ENCODE assay signal across 10 cellular contexts in the genomic region with DNA sequence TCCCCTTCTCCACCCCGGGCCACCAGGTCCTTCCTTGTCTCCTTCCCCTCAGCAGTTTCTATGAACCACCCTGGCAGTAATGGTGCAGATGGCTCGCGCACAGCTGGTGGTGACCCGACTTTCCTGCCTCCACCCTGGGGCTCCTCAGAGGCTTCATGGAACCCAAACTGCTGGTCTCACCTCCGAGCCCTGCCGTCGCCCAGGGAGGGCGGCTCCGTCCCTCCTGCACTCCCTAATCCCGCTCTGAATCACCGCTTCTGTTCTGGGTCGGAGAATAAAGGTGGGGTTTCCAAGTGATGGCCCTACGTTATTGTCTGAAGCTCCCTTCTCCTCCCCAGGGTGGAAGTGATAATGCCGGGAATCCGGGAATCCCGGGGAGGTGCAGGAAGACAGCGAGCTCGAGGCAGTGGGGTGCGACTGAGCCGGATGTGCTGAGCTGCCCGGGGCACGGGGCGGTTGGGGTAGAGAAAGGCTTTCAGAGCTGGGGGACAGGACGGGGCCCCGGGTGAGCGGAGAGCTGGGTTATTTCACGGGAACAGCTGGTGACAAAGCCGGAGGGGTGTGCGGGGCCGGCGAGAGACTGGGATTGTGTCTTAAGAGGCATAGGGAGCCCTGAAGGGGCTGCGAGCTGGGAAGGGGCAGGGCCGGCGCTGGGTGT. TPM values are rescaled to one million over a fixed set of nuclear protein-coding genes. Genes with fewer than 3 reads are reported as not detected.
DNase-seq lines count a peak whose midpoint lies in the region; ATAC-seq and TF ChIP-seq lines count a peak whose summit lies in the region.
"Had no signal": no experiment of that assay in that cellular context is flagged by ENCODE, and none has a peak within 500 bp of the region (broad histone marks: within the 10 kb centered on the region; RNA-seq: fewer than 3 reads in every experiment).

No MANE protein-coding gene starts in this region.

- DNase-seq in Right ventricle myocardium superior (no peak), right atrium auricular region (ENCODE audit: low spot score) (no peak), mucosa of descending colon (peak; percentile 56 to 72 (median 59)), aorta (no peak), globus pallidus (ENCODE audit: low spot score) (no peak)
- DNase-seq in activated CD4-positive, alpha-beta T cell treated with anti-CD3 and anti-CD28 coated beads, Interleukin-2, amount 50 U/mL, for 4 hours, result no peak
- DNase-seq: T-helper 9 cell had no signal

- peak; percentile 25 for ATAC-seq in Right ventricle myocardium superior (ENCODE audit: poor library complexity)
- ATAC-seq in mucosa of descending colon, result peak; percentile 49
- peak; percentile 46 for ATAC-seq in aorta (ENCODE audit: low FRiP score)
- no peak for ATAC-seq in GM21529 (IDR thresholded peaks at IDR 0.05; ENCODE audit: unreplicated experiment)

- H3K4me1 ChIP-seq in right atrium auricular region, result peaks cover 0 to 13% of the 10 kb centered on the region in 2 donors
- H3K4me1 ChIP-seq in duodenal mucosa (ENCODE audit: control insufficient read depth in 1 of 2, insufficient read depth in 2 of 2, low read length in 2 of 2), result peaks cover 0 to 8% of the 10 kb centered on the region in 2 donors
- peaks cover 4% of the 10 kb centered on the region for H3K4me1 ChIP-seq in mucosa of descending colon (ENCODE audit: low read depth)
- no peaks in the 10 kb centered on the region for H3K4me1 ChIP-seq in aorta (ENCODE audit: control insufficient read depth in 1 of 2, insufficient read depth in 2 of 2, low read length in 2 of 2)

- WGBS in aorta, 2 donors, result 8% methylated on average over 34 of the region's 34 CpGs

- H3K36me3 ChIP-seq in right atrium auricular region (no peaks in the 10 kb centered on the region), duodenal mucosa (ENCODE audit: control insufficient read depth in 1 of 2, insufficient read depth in 2 of 2, low read length in 2 of 2) (peaks cover 0 to 9% of the 10 kb centered on the region in 2 donors), mucosa of descending colon (ENCODE audit: low read depth) (no peaks in the 10 kb centered on the region), aorta (ENCODE audit: control insufficient read depth in 1 of 2, insufficient read depth in 2 of 2, low read length in 1 of 2) (no peaks in the 10 kb centered on the region)

- TF ChIP-seq CTCF in right atrium auricular region (IDR thresholded peaks at IDR 0.05) (no peak), mucosa of descending colon (IDR thresholded peaks at IDR 0.05) (no peak)

- intact Hi-C loops in Right ventricle myocardium superior (cut with DNase I), result no loop called here
- intact Hi-C loops in mucosa of descending colon (cut with DNase I, micrococcal nuclease), result no loop called here
- intact Hi-C loops in aorta (cut with DNase I), result no loop called here

- H3K27me3 ChIP-seq in right atrium auricular region, result no peaks in the 10 kb centered on the region
- no peaks in the 10 kb centered on the region for H3K27me3 ChIP-seq in duodenal mucosa (ENCODE audit: control insufficient read depth in 1 of 2, insufficient read depth in 2 of 2, low read length in 2 of 2)
- H3K27me3 ChIP-seq in aorta (ENCODE audit: control insufficient read depth in 1 of 2, insufficient read depth in 2 of 2, low read length in 1 of 2), result no peaks in the 10 kb centered on the region

- peak overlapping the region; percentile 88 to 99 for H3K9ac ChIP-seq in duodenal mucosa (ENCODE audit: low read depth in 1 of 2, low read length in 2 of 2)

- H3K4me3 ChIP-seq in right atrium auricular region (peak overlapping the region in 1 of 2 donors; percentile 18), duodenal mucosa (ENCODE audit: low read depth in 1 of 2, low read length in 2 of 2) (peak overlapping the region; percentile 71 to 96), mucosa of descending colon (peak overlapping the region; percentile 42), aorta (ENCODE audit: low read length in 2 of 2) (no peak overlapping the region)

- H3K9me3 ChIP-seq in right atrium auricular region, result no peaks in the 10 kb centered on the region
- H3K9me3 ChIP-seq in duodenal mucosa (ENCODE audit: control insufficient read depth in 1 of 2, low read length in 2 of 2), result no peaks in the 10 kb centered on the region
- H3K9me3 ChIP-seq in mucosa of descending colon, result no peaks in the 10 kb centered on the region
- no peaks in the 10 kb centered on the region for H3K9me3 ChIP-seq in aorta (ENCODE audit: control insufficient read depth, low read length)

- H3K27ac ChIP-seq in right atrium auricular region (peak overlapping the region in 1 of 2 donors; percentile 9), duodenal mucosa (ENCODE audit: low read depth, low read length) (peak overlapping the region; percentile 88), aorta (ENCODE audit: low read depth in 1 of 2, low read length in 2 of 2) (no peak overlapping the region)

RNA-seq across cellular contexts. Expression of a gene that starts 0.7 kb away (rescaled TPM):
- total RNA-seq in Right ventricle myocardium superior (not detected), right atrium auricular region (not detected), mucosa of descending colon (100 to 1,000 TPM in 2 of 3 donors, 10 to 100 TPM in 1; 44.7 to 137 (median 116) TPM), aorta (not detected)
- polyA plus RNA-seq in aorta, result 1 to 10 TPM in 1 of 2 donors, not detected in 1; 2.8 TPM
- total RNA-seq: Daoy had no signal

RNA-seq across cellular contexts. Expression of a gene that starts 23.0 kb away (rescaled TPM):
- total RNA-seq in Right ventricle myocardium superior (4.8 TPM), right atrium auricular region (1 to 10 TPM in 1 of 2 donors, under 1 TPM in 1; 0.70 to 2.4 TPM), mucosa of descending colon (1 to 10 TPM in 1 of 3 donors, under 1 TPM in 2; 0.31 to 2.4 (median 0.61) TPM), aorta (1 to 10 TPM in 1 of 2 donors, under 1 TPM in 1; 0.58 to 3.7 TPM)
- 1 to 10 TPM in 1 of 2 donors, under 1 TPM in 1; 1.00 to 3.3 TPM for polyA plus RNA-seq in aorta

RNA-seq across cellular contexts. Expression of a gene that starts 23.7 kb away (rescaled TPM):
- total RNA-seq in Right ventricle myocardium superior (not detected), right atrium auricular region (under 1 TPM in 1 of 2 donors, not detected in 1; 0.16 TPM), mucosa of descending colon (1 to 10 TPM in 1 of 3 donors, under 1 TPM in 2; 0.22 to 1.2 (median 0.46) TPM), aorta (under 1 TPM; 0.52 to 0.96 TPM)
- 1 to 10 TPM in 1 of 2 donors, not detected in 1; 2.0 TPM for polyA plus RNA-seq in aorta
- total RNA-seq: Daoy had no signal

RNA-seq across cellular contexts. Expression of a gene that starts 43.9 kb away (rescaled TPM):
- total RNA-seq in Right ventricle myocardium superior (15.1 TPM), right atrium auricular region (10 to 100 TPM; 13.6 to 22.9 TPM), mucosa of descending colon (1 to 10 TPM; 1.7 to 8.6 (median 3.2) TPM), aorta (10 to 100 TPM; 15.4 to 31.2 TPM)
- polyA plus RNA-seq in aorta, result 1 to 10 TPM; 1.8 to 3.4 TPM

RNA-seq across cellular contexts. Expression of a gene that starts 50.2 kb away (rescaled TPM):
- 0.73 TPM for total RNA-seq in Right ventricle myocardium superior
- not detected for total RNA-seq in right atrium auricular region
- total RNA-seq in mucosa of descending colon, result not detected
- total RNA-seq in aorta, result 1 to 10 TPM in 1 of 2 donors, under 1 TPM in 1; 0.66 to 1.6 TPM
- polyA plus RNA-seq in aorta, result under 1 TPM in 1 of 2 donors, not detected in 1; 0.10 TPM
- total RNA-seq: Daoy had no signal

Comparison
In these comparisons a context has a peak if more than half of its experiments do, and no peak if none do; other contexts are left out.
1. DNase-seq: peak in mucosa of descending colon (3 of 3); none in Right ventricle myocardium superior (single experiment), right atrium auricular region (single experiment), aorta (0 of 2), activated CD4-positive, alpha-beta T cell treated with anti-CD3 and anti-CD28 coated beads, Interleukin-2, amount 50 U/mL, for 4 hours (0 of 2) and globus pallidus (single experiment).
2. H3K4me3 ChIP-seq: peak in duodenal mucosa (2 of 2) and mucosa of descending colon (single experiment); none in aorta (0 of 2).
3. RNA of a gene that starts 0.7 kb away (total RNA-seq): 44.7 to 137 TPM in mucosa of descending colon; not detected in aorta, not detected in Right ventricle myocardium superior (single experiment) and not detected in right atrium auricular region; every median in the first group is over 10 times any median in the second.